ENCODE assay signal across 19 cellular contexts in genomic region chr5:142571921-142572320, GRCh38.
"Had no signal": no experiment of that assay in that cellular context is flagged by ENCODE, and none has a peak within 500 bp of the region (broad histone marks: within the 10 kb centered on the region; RNA-seq: fewer than 3 reads in every experiment).

No MANE protein-coding gene starts in this region.

- ATAC-seq: left lung; lower lobe of right lung; psoas muscle; sciatic nerve; stimulated activated naive B cell treated with anti-CD40 and anti-IgM and Interleukin-4, amounts not matched to agents 10 μg/mL and 1 μg/mL and 100 μg/mL, for 72 hours; stimulated activated naive CD8-positive, alpha-beta T cell treated with anti-CD3 and anti-CD28 coated beads, Interleukin-15, amount 100 ng/mL, for 72 hours; upper lobe of right lung had no signal

- H3K4me3 ChIP-seq: left lung, lower lobe of right lung, psoas muscle, testis, tibial nerve, upper lobe of right lung, vagina had no signal

- H3K9me3 ChIP-seq: left lung, lower lobe of right lung, neutrophil, psoas muscle, testis, tibial nerve, upper lobe of right lung, vagina had no signal

- H3K4me1 ChIP-seq: left lung, lower lobe of right lung, upper lobe of right lung, vagina had no signal

- H3K27me3 ChIP-seq: left lung, neutrophil, testis, tibial nerve, upper lobe of right lung, vagina had no signal

- H3K27ac ChIP-seq: left lung, lower lobe of right lung, neutrophil, psoas muscle, testis, tibial nerve, upper lobe of right lung, vagina had no signal

- DNase-seq: foreskin melanocyte; head of caudate nucleus; hippocampal formation; left lung; lower lobe of right lung; naive B cell; nephron progenitor cell; psoas muscle; retina; stimulated activated CD4-positive, alpha-beta T cell treated with anti-CD3 and anti-CD28 coated beads, Interleukin-2, amount 100 ng/mL, for 24 hours; stimulated activated CD4-positive, alpha-beta T cell treated with anti-CD3 and anti-CD28 coated beads, Interleukin-4, amount 100 ng/mL, for 4 hours; stimulated activated naive B cell treated with anti-CD40 and anti-IgM and Interleukin-4, amounts not matched to agents 10 μg/mL and 1 μg/mL and 100 μg/mL, for 72 hours; stimulated activated naive CD8-positive, alpha-beta T cell treated with anti-CD3 and anti-CD28 coated beads, Interleukin-15, amount 100 ng/mL, for 72 hours; testis; upper lobe of right lung had no signal

- H3K36me3 ChIP-seq: left lung, lower lobe of right lung, neutrophil, tibial nerve, upper lobe of right lung, vagina had no signal
